ENCODE assay signal across 9 cellular contexts in the genomic region with DNA sequence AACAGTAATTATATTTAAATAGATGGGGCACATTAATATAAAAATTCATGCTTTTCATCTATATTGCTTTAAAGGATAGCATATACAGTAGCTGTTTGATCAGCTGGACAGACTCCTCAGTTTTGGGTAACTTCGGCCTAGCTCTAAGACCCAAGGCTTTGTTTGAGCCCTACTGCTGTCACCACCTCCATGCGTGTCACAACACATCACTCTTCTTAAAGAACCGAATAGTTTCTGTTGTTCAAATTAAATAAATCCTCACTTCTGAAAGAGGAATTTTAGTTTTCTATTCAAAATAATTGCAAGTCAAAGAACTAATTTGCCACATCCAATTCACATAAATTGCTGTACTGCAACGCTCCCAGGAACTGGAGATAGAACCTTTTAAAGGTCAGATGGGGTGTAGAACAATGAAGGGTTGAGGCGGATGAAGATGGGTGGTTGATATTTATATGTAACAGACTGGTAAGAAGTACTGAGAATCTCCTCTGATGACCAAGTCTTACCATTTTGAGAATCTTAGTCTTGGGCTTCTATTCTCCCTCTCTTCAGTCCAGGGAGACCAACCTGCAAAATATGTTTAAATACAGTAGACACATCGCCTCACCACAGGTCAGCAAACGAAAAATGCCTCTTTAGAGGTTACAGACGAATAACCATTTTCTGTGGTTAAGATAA. TPM values are rescaled to one million over a fixed set of nuclear protein-coding genes. Genes with fewer than 3 reads are reported as not detected.
DNase-seq lines count a peak whose midpoint lies in the region; ATAC-seq and TF ChIP-seq lines count a peak whose summit lies in the region.
"Had no signal": no experiment of that assay in that cellular context is flagged by ENCODE, and none has a peak within 500 bp of the region (broad histone marks: within the 10 kb centered on the region; RNA-seq: fewer than 3 reads in every experiment).

No MANE protein-coding gene starts in this region.

- H3K27ac ChIP-seq in SK-N-SH (ENCODE audit: low read depth in 2 of 2, low read length in 1 of 2) (peak overlapping the region; percentile 98 to 99), right cardiac atrium (ENCODE audit: low read length) (peak overlapping the region; percentile 59), skin epidermis (peak overlapping the region in 7 of 21 experiments; percentile 27 to 95 (median 88))

- H3K4me1 Mint-ChIP-seq in T-cell, result peaks cover 15 to 21% (median 16%) of the 10 kb centered on the region in 3 donors

- H3K36me3 Mint-ChIP-seq in T-cell, result no peaks in the 10 kb centered on the region

- ATAC-seq in SK-N-SH treated with all-trans-retinoic acid at 6 μM for 48 hours, result no peak
- no peak for ATAC-seq in T-cell (replicated peaks in 1 of 4)
- ATAC-seq in right cardiac atrium, result no peak
- no peak for ATAC-seq in GM18868 (IDR thresholded peaks at IDR 0.05; ENCODE audit: unreplicated experiment)
- no peak for ATAC-seq in GM18861 (IDR thresholded peaks at IDR 0.05; ENCODE audit: unreplicated experiment)

- H3K9me2 ChIP-seq in SK-N-SH, result no peaks in the 10 kb centered on the region

- peak overlapping the region; percentile 81 for H3K4me2 ChIP-seq in SK-N-SH

- peaks cover 18% of the 10 kb centered on the region for H3F3A ChIP-seq in SK-N-SH (replicated peaks; ENCODE audit: insufficient read depth)

- H3K36me3 ChIP-seq in SK-N-SH (replicated peaks in 1 of 2; ENCODE audit: control insufficient read depth in 1 of 2, insufficient read depth in 2 of 2, low read length in 1 of 2), result peaks cover 45 to 48% of the 10 kb centered on the region in 2 experiments

- H3K4me1 ChIP-seq in SK-N-SH (ENCODE audit: control insufficient read depth in 1 of 2, insufficient read depth in 2 of 2, low read depth in 1 of 2, low read length in 1 of 2) (peaks cover 10 to 13% of the 10 kb centered on the region in 2 experiments; a peak in 3 of 4 replicates), right cardiac atrium (ENCODE audit: control insufficient read depth, insufficient read depth, low read length) (no peaks in the 10 kb centered on the region)

- POLR2A ChIA-PET in SK-N-SH (lab: Yijun Ruan, JAX) (no interaction called here), T-cell (lab: Charles Lee) (no interaction called here)

- TF ChIP-seq CTCF in SK-N-SH (IDR thresholded peaks at IDR 0.05), result no peak
- TF ChIP-seq CTCF in GM13977 (IDR thresholded peaks at IDR 0.05; ENCODE audit: extremely low read depth, insufficient read depth, missing control alignments), result no peak

- H3K9me3 Mint-ChIP-seq in T-cell, result no peaks in the 10 kb centered on the region

- no peak for TF ChIP-seq RAD21 in SK-N-SH (IDR thresholded peaks at IDR 0.05; ENCODE audit: low read length)

- peak overlapping the region in 2 of 3 donors; percentile 3 to 79 for H3K4me3 Mint-ChIP-seq in T-cell

- intact Hi-C loops in right cardiac atrium (cut with DNase I), result loop anchor here in 2 of 4 donors (5.0 to 10.0 kb wide), 2 partner anchors 201 to 203 kb away; no protein-coding TSS in a partner anchor

- no peak for DNase-seq in SK-N-SH
- DNase-seq in T-cell, result no peak
- DNase-seq in right cardiac atrium, result no peak
- no peak for DNase-seq in GM13977 (ENCODE audit: low spot score)
- DNase-seq: Karpas-422 had no signal

- 38% methylated on average over 8 of the region's 8 CpGs for WGBS in SK-N-SH (ENCODE audit: low lambda C conversion rate)
- 27% methylated on average over 8 of the region's 8 CpGs for WGBS in right cardiac atrium

- peaks cover 0 to 19% of the 10 kb centered on the region in 2 donors for H3K27me3 Mint-ChIP-seq in T-cell

- no peaks in the 10 kb centered on the region for H3K27me3 ChIP-seq in SK-N-SH (ENCODE audit: insufficient read depth)
- H3K27me3 ChIP-seq in right cardiac atrium (ENCODE audit: control insufficient read depth, insufficient read depth), result no peaks in the 10 kb centered on the region

- H2AFZ ChIP-seq in SK-N-SH (ENCODE audit: low read depth), result no peak overlapping the region

- no peak overlapping the region for H3K27ac Mint-ChIP-seq in T-cell

- CTCF ChIA-PET in SK-N-SH (lab: Yijun Ruan, JAX), result interaction anchor here (1.0 to 2.9 kb wide), 3 partner anchors 9 to 224 kb away, joined by 3 to 12 read pairs (median 8); no protein-coding TSS in a partner anchor
- CTCF ChIA-PET in T-cell (lab: Charles Lee), result no interaction called here

- TF ChIP-seq EP300 in SK-N-SH (IDR thresholded peaks at IDR 0.05; ENCODE audit: borderline replicate concordance in 1 of 2, low read depth in 1 of 2, low read length in 1 of 2), result no peak

- in situ Hi-C loops in GM13977 (cut with MboI; ENCODE audit: low pct_unique_long_range_greater_than_20kb, low sequenced_read_pairs, unreplicated experiment), result no loop called here

- H3K9me3 ChIP-seq in SK-N-SH (no peaks in the 10 kb centered on the region), right cardiac atrium (ENCODE audit: control insufficient read depth, low read length) (no peaks in the 10 kb centered on the region)

- H4K20me1 ChIP-seq in SK-N-SH (ENCODE audit: insufficient read depth), result no peaks in the 10 kb centered on the region; the same call in 1 of the 2 replicates

- H3K79me2 ChIP-seq in SK-N-SH (ENCODE audit: insufficient read depth), result peaks cover 61% of the 10 kb centered on the region

- H3K4me3 ChIP-seq in SK-N-SH (ENCODE audit: low read depth in 2 of 2, low read length in 1 of 2), result peak overlapping the region; percentile 87 to 92
- peak overlapping the region; percentile 88 for H3K4me3 ChIP-seq in right cardiac atrium (ENCODE audit: low read length)
- peak overlapping the region in 5 of 7 experiments; percentile 36 to 67 (median 48) for H3K4me3 ChIP-seq in skin epidermis

- peak overlapping the region; percentile 98 for H3K9ac ChIP-seq in SK-N-SH

TF ChIP-seq in SK-N-SH, 30 proteins besides CTCF, POLR2A, EP300 and RAD21:
- TF ChIP-seq JUND (IDR thresholded peaks at IDR 0.05), result no peak
- TF ChIP-seq, protein P1, sequence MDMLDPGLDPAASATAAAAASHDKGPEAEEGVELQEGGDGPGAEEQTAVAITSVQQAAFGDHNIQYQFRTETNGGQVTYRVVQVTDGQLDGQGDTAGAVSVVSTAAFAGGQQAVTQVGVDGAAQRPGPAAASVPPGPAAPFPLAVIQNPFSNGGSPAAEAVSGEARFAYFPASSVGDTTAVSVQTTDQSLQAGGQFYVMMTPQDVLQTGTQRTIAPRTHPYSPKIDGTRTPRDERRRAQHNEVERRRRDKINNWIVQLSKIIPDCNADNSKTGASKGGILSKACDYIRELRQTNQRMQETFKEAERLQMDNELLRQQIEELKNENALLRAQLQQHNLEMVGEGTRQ (IDR thresholded peaks at IDR 0.05; ENCODE audit: borderline replicate concordance, low read depth, low read length), result no peak
- TF ChIP-seq TAF1 (IDR thresholded peaks at IDR 0.05; ENCODE audit: borderline replicate concordance, low read depth, low read length), result no peak
- TF ChIP-seq FOSL2 (IDR thresholded peaks at IDR 0.05; ENCODE audit: borderline replicate concordance, low read depth), result no peak
- TF ChIP-seq POLR2AphosphoS5 (IDR thresholded peaks at IDR 0.05; ENCODE audit: low read depth, low read length), result 0 out of 2 replicates have a peak, but pooled peaks have one; percentile 8
- TF ChIP-seq, protein P2, sequence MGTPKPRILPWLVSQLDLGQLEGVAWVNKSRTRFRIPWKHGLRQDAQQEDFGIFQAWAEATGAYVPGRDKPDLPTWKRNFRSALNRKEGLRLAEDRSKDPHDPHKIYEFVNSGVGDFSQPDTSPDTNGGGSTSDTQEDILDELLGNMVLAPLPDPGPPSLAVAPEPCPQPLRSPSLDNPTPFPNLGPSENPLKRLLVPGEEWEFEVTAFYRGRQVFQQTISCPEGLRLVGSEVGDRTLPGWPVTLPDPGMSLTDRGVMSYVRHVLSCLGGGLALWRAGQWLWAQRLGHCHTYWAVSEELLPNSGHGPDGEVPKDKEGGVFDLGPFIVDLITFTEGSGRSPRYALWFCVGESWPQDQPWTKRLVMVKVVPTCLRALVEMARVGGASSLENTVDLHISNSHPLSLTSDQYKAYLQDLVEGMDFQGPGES (IDR thresholded peaks at IDR 0.05; ENCODE audit: low read depth, low read length), result no peak

TF ChIP-seq in SK-N-SH treated with all-trans-retinoic acid at 6 μM for 48 hours, 23 proteins besides CTCF, POLR2A, EP300 and RAD21 (continues in another document):
- TF ChIP-seq ZC3H10 (CRISPR knock-in tag; IDR thresholded peaks at IDR 0.05), result no peak
- no peak for TF ChIP-seq PPARA (CRISPR knock-in tag; IDR thresholded peaks at IDR 0.05; ENCODE audit: borderline replicate concordance)
- TF ChIP-seq ESRRG (CRISPR knock-in tag; IDR thresholded peaks at IDR 0.05), result no peak
- TF ChIP-seq BACH2 (CRISPR knock-in tag; IDR thresholded peaks at IDR 0.05; ENCODE audit: borderline replicate concordance), result no peak
- TF ChIP-seq ZFP3 (CRISPR knock-in tag; IDR thresholded peaks at IDR 0.05), result no peak
- no peak for TF ChIP-seq ARNTL (CRISPR knock-in tag; IDR thresholded peaks at IDR 0.05; ENCODE audit: borderline replicate concordance, low read depth)
- TF ChIP-seq OSR1 (CRISPR knock-in tag; IDR thresholded peaks at IDR 0.05), result no peak
- TF ChIP-seq, protein P3, sequence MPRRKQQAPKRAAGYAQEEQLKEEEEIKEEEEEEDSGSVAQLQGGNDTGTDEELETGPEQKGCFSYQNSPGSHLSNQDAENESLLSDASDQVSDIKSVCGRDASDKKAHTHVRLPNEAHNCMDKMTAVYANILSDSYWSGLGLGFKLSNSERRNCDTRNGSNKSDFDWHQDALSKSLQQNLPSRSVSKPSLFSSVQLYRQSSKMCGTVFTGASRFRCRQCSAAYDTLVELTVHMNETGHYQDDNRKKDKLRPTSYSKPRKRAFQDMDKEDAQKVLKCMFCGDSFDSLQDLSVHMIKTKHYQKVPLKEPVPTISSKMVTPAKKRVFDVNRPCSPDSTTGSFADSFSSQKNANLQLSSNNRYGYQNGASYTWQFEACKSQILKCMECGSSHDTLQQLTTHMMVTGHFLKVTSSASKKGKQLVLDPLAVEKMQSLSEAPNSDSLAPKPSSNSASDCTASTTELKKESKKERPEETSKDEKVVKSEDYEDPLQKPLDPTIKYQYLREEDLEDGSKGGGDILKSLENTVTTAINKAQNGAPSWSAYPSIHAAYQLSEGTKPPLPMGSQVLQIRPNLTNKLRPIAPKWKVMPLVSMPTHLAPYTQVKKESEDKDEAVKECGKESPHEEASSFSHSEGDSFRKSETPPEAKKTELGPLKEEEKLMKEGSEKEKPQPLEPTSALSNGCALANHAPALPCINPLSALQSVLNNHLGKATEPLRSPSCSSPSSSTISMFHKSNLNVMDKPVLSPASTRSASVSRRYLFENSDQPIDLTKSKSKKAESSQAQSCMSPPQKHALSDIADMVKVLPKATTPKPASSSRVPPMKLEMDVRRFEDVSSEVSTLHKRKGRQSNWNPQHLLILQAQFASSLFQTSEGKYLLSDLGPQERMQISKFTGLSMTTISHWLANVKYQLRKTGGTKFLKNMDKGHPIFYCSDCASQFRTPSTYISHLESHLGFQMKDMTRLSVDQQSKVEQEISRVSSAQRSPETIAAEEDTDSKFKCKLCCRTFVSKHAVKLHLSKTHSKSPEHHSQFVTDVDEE (CRISPR knock-in tag; IDR thresholded peaks at IDR 0.05), result no peak
- TF ChIP-seq ZFP30 (CRISPR knock-in tag; IDR thresholded peaks at IDR 0.05), result no peak

RNA-seq across cellular contexts. Expression of a gene that starts 1.6 kb away (rescaled TPM):
- 94.4 and 143 TPM in 2 replicates for polyA plus RNA-seq in SK-N-SH (2012; rRNA removed)
- 140 and 180 TPM in 2 replicates for polyA plus RNA-seq in SK-N-SH (2012; cell fraction: cytosol; rRNA removed)
- 72.8 and 166 TPM in 2 replicates for polyA plus RNA-seq in SK-N-SH (2012; cell fraction: nucleus; rRNA removed)
- total RNA-seq in T-cell, result 1 to 10 TPM; 2.1 to 9.0 (median 4.6) TPM
- 10 to 100 TPM; 14.9 to 35.8 (median 32.4) TPM for total RNA-seq in right cardiac atrium
- polyA plus RNA-seq in right cardiac atrium, result 26.3 TPM
